9 cellular contexts compared by ENCODE assay signal in genomic region chr20:32325706-32326506, GRCh38. TPM values are rescaled to one million over a fixed set of nuclear protein-coding genes. Genes with fewer than 3 reads are reported as not detected.
DNase-seq lines count a peak whose midpoint lies in the region; FAIRE-seq and TF ChIP-seq lines count a peak whose summit lies in the region.
"Had no signal": no experiment of that assay in that cellular context is flagged by ENCODE, and none has a peak within 500 bp of the region (broad histone marks: within the 10 kb centered on the region; RNA-seq: fewer than 3 reads in every experiment).

No MANE protein-coding gene starts in this region.

- TSS peak; percentile 77 for BruUV-seq in endothelial cell of umbilical vein (replicated peaks; lab: Mats Ljungman, UMichigan)

- H3K79me2 ChIP-seq in endothelial cell of umbilical vein (ENCODE audit: control insufficient read depth, insufficient read depth, low read length): no peaks in the 10 kb centered on the region

- H3K36me3 ChIP-seq in endothelial cell of umbilical vein (ENCODE audit: control insufficient read depth in 2 of 2, extremely low read depth in 1 of 2, insufficient read depth in 2 of 2, low read length in 2 of 2): no peaks in the 10 kb centered on the region

- POLR2A ChIA-PET in endothelial cell of umbilical vein (lab: Charles Lee): interaction anchor here (0.7 kb wide), 1 partner anchor 334 kb away, joined by 8 read pairs; no protein-coding TSS in a partner anchor

- H3K4me2 ChIP-seq in endothelial cell of umbilical vein (ENCODE audit: insufficient read depth, low read length): peak overlapping the region; percentile 55

- peak overlapping the region; percentile 91 for H3K27ac ChIP-seq in endothelial cell of umbilical vein (ENCODE audit: insufficient read depth, low read depth, low read length)

- no peak overlapping the region for H3K4me3 Mint-ChIP-seq in T-helper 2 cell treated with Interferon-gamma antibody and Interleukin-4, amounts not matched to agents 5 μg/mL and 100 μg/mL, for 36 hours

- peak; percentile 97 for FAIRE-seq in endothelial cell of umbilical vein (lab: Jason Lieb, UNC)
- FAIRE-seq: A204.1 had no signal

- no peak for TF ChIP-seq POLR2A in endothelial cell of umbilical vein (IDR thresholded peaks at IDR 0.05; ENCODE audit: low read depth, low read length)

- H3K36me3 Mint-ChIP-seq in T-helper 2 cell treated with Interferon-gamma antibody and Interleukin-4, amounts not matched to agents 5 μg/mL and 100 μg/mL, for 36 hours (ENCODE audit: low read depth): peaks cover 33% of the 10 kb centered on the region

- DNase-seq in NCI-H1417 (lab: John Stamatoyannopoulos, UW) (peak in 2 of 3 experiments; percentile 60 to 68), NCI-H1417 treated with DMSO at 0.1 percent for 48 hours (lab: John Stamatoyannopoulos, UW) (no peak), OCI-M1 (lab: John Stamatoyannopoulos, UW) (peak; percentile 38), endothelial cell of umbilical vein (ENCODE audit: low read depth, low spot score) (peak; percentile 94), renal cortical epithelial cell (ENCODE audit: low read depth) (peak; percentile 66), NCI-H2227 treated with DMSO at 0.1 percent for 48 hours (lab: John Stamatoyannopoulos, UW) (no peak), RPMI8226 (no peak)
- DNase-seq in T-helper 2 cell treated with Interferon-gamma antibody and Interleukin-4, amounts not matched to agents 5 μg/mL and 100 μg/mL, for 36 hours (ENCODE audit: low spot score): no peak

- H3K9ac ChIP-seq in endothelial cell of umbilical vein (replicated peaks; ENCODE audit: extremely low read depth, insufficient read depth, low read length): peak overlapping the region; percentile 33

- no peak for TF ChIP-seq CTCF in endothelial cell of umbilical vein (IDR thresholded peaks at IDR 0.05; ENCODE audit: extremely low read depth in 1 of 2, insufficient read depth in 1 of 2, low read depth in 1 of 2, low read length in 2 of 2)

- H3K9me3 ChIP-seq in endothelial cell of umbilical vein (replicated peaks; ENCODE audit: control insufficient read depth, insufficient read depth, low read length): no peaks in the 10 kb centered on the region

- H2AFZ ChIP-seq in endothelial cell of umbilical vein (ENCODE audit: low read depth, low read length): no peak overlapping the region

- peaks cover 2% of the 10 kb centered on the region for H3K4me1 Mint-ChIP-seq in T-helper 2 cell treated with Interferon-gamma antibody and Interleukin-4, amounts not matched to agents 5 μg/mL and 100 μg/mL, for 36 hours (ENCODE audit: low read depth)

- no peaks in the 10 kb centered on the region for H3K27me3 Mint-ChIP-seq in T-helper 2 cell treated with Interferon-gamma antibody and Interleukin-4, amounts not matched to agents 5 μg/mL and 100 μg/mL, for 36 hours (ENCODE audit: low read depth)

- peaks cover 17% of the 10 kb centered on the region for H3K4me1 ChIP-seq in endothelial cell of umbilical vein (ENCODE audit: control insufficient read depth, extremely low read depth, insufficient read depth, low read length)

- H3K27me3 ChIP-seq in endothelial cell of umbilical vein (ENCODE audit: control insufficient read depth in 2 of 2, insufficient read depth in 2 of 2, low read length in 2 of 2): no peaks in the 10 kb centered on the region

- dilution Hi-C loops in endothelial cell of umbilical vein (cut with MboI; ENCODE audit: extremely low pct_ligation_motif_present, low sequenced_read_pairs): no loop called here

- H3K9me3 Mint-ChIP-seq in T-helper 2 cell treated with Interferon-gamma antibody and Interleukin-4, amounts not matched to agents 5 μg/mL and 100 μg/mL, for 36 hours: no peaks in the 10 kb centered on the region

- no peak overlapping the region for H3K4me3 ChIP-seq in endothelial cell of umbilical vein (replicated peaks in 1 of 3; ENCODE audit: insufficient read depth in 1 of 3, low read depth in 1 of 3, low read length in 3 of 3)

- H4K20me1 ChIP-seq in endothelial cell of umbilical vein (replicated peaks; ENCODE audit: control insufficient read depth, extremely low read depth, insufficient read depth, low read length): no peaks in the 10 kb centered on the region

- intact Hi-C loops in endothelial cell of umbilical vein (cut with micrococcal nuclease): loop anchor here (1.0 kb wide), 2 partner anchors 8 to 31 kb away; no protein-coding TSS in a partner anchor

- H3K9me1 ChIP-seq in endothelial cell of umbilical vein (replicated peaks; ENCODE audit: control insufficient read depth, extremely low read depth, insufficient read depth, low read length): no peaks in the 10 kb centered on the region

- CTCF ChIA-PET in endothelial cell of umbilical vein (lab: Charles Lee): no interaction called here

- no peak overlapping the region for H3K27ac Mint-ChIP-seq in T-helper 2 cell treated with Interferon-gamma antibody and Interleukin-4, amounts not matched to agents 5 μg/mL and 100 μg/mL, for 36 hours

TF ChIP-seq in endothelial cell of umbilical vein, 7 proteins besides CTCF, POLR2A, EP300 and RAD21:
- TF ChIP-seq FOS (IDR thresholded peaks at IDR 0.05; ENCODE audit: borderline replicate concordance, insufficient read depth, low read length) (peak; percentile 83), JUN (IDR thresholded peaks at IDR 0.05; ENCODE audit: borderline replicate concordance, insufficient read depth, insufficient read length, low read depth) (peak; percentile 78), GATA2 (IDR thresholded peaks at IDR 0.05; ENCODE audit: insufficient read depth, insufficient read length, low read depth, low read length) (peak; percentile 93), MAX (IDR thresholded peaks at IDR 0.05; ENCODE audit: insufficient read depth, insufficient read length) (no peak), POLR2AphosphoS5 (IDR thresholded peaks at IDR 0.05; ENCODE audit: insufficient read depth, low read depth, low read length) (peak; percentile 32)

RNA-seq across cellular contexts. Expression of gene ASXL1, which starts 32.2 kb away (rescaled TPM):
- total RNA-seq in endothelial cell of umbilical vein: 98.9 and 101 TPM in 2 replicates
- polyA plus RNA-seq in endothelial cell of umbilical vein: 37.3 and 45.4 TPM in 2 replicates
- 30.1 and 34.6 TPM in 2 replicates for polyA plus RNA-seq in endothelial cell of umbilical vein (2011; cell fraction: cytosol; rRNA removed)
- 264 and 294 TPM in 2 replicates for polyA plus RNA-seq in endothelial cell of umbilical vein (2011; cell fraction: nucleus; rRNA removed)
- polyA plus RNA-seq in endothelial cell of umbilical vein (2012): 46.9 and 53.2 TPM in 2 replicates
- polyA minus RNA-seq in endothelial cell of umbilical vein: 106 and 119 TPM in 2 replicates
- 35.6 TPM for polyA minus RNA-seq in endothelial cell of umbilical vein (2011; cell fraction: cytosol; rRNA and poly(A)+ RNA removed)
- 155 and 193 TPM in 2 replicates for polyA minus RNA-seq in endothelial cell of umbilical vein (2011; cell fraction: nucleus; rRNA and poly(A)+ RNA removed)
- total RNA-seq in renal cortical epithelial cell: 27.1 and 54.8 TPM in 2 replicates

RNA-seq across cellular contexts. Expression of gene KIF3B, which starts 48.5 kb away (rescaled TPM):
- total RNA-seq in endothelial cell of umbilical vein (25.1 and 26.3 TPM in 2 replicates), renal cortical epithelial cell (25.0 and 60.9 TPM in 2 replicates)
- polyA plus RNA-seq in endothelial cell of umbilical vein: 11.2 and 14.5 TPM in 2 replicates
- polyA plus RNA-seq in endothelial cell of umbilical vein (2011; cell fraction: cytosol; rRNA removed): 18.8 and 19.0 TPM in 2 replicates
- 12.7 and 13.3 TPM in 2 replicates for polyA plus RNA-seq in endothelial cell of umbilical vein (2011; cell fraction: nucleus; rRNA removed)
- polyA plus RNA-seq in endothelial cell of umbilical vein (2012): 20.7 and 28.9 TPM in 2 replicates
- polyA minus RNA-seq in endothelial cell of umbilical vein: 27.4 and 27.8 TPM in 2 replicates
- 14.6 TPM for polyA minus RNA-seq in endothelial cell of umbilical vein (2011; cell fraction: cytosol; rRNA and poly(A)+ RNA removed)
- polyA minus RNA-seq in endothelial cell of umbilical vein (2011; cell fraction: nucleus; rRNA and poly(A)+ RNA removed): 8.6 and 13.1 TPM in 2 replicates

Comparison
In these comparisons a context has a peak if more than half of its experiments do, and no peak if none do; other contexts are left out.
1. DNase-seq: peak in NCI-H1417 (2 of 3), OCI-M1 (single experiment), endothelial cell of umbilical vein (single experiment) and renal cortical epithelial cell (single experiment); none in NCI-H1417 treated with DMSO at 0.1 percent for 48 hours (single experiment), T-helper 2 cell treated with Interferon-gamma antibody and Interleukin-4, amounts not matched to agents 5 μg/mL and 100 μg/mL, for 36 hours (single experiment), NCI-H2227 treated with DMSO at 0.1 percent for 48 hours (single experiment) and RPMI8226 (single experiment).